1 cellular context compared by ENCODE assay signal in the genomic region with DNA sequence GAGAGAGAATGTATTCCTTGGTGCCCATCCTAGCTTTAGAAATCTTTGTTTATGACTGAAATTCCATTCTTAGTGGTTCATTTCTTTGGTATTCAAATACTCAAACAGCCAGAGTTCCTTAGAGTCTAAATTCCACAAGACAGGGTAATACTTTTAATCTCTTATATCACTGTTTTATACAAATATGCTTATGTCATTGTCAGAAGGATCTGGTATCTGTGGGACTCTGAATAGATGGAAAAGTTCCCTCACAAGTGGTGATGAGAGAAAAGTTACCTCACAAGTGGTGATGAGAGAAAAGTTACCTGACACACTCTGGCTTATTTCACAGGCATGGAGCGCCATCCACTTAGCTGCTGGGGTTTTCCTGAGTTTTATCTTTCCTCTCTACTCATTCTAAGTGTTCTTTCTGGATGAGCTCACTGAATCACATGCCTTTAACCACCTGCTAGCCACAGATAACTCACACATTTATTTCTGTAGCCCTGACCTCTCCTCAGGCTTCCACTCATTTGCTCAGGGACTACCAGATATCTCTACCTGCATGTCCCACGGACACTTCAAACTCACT.
TF ChIP-seq lines count a peak whose summit lies in the region.

No MANE protein-coding gene starts in this region.

TF ChIP-seq in GM12878, 131 proteins besides CTCF, POLR2A, EP300 and RAD21 (continued from another document):
- TF ChIP-seq, protein P1, sequence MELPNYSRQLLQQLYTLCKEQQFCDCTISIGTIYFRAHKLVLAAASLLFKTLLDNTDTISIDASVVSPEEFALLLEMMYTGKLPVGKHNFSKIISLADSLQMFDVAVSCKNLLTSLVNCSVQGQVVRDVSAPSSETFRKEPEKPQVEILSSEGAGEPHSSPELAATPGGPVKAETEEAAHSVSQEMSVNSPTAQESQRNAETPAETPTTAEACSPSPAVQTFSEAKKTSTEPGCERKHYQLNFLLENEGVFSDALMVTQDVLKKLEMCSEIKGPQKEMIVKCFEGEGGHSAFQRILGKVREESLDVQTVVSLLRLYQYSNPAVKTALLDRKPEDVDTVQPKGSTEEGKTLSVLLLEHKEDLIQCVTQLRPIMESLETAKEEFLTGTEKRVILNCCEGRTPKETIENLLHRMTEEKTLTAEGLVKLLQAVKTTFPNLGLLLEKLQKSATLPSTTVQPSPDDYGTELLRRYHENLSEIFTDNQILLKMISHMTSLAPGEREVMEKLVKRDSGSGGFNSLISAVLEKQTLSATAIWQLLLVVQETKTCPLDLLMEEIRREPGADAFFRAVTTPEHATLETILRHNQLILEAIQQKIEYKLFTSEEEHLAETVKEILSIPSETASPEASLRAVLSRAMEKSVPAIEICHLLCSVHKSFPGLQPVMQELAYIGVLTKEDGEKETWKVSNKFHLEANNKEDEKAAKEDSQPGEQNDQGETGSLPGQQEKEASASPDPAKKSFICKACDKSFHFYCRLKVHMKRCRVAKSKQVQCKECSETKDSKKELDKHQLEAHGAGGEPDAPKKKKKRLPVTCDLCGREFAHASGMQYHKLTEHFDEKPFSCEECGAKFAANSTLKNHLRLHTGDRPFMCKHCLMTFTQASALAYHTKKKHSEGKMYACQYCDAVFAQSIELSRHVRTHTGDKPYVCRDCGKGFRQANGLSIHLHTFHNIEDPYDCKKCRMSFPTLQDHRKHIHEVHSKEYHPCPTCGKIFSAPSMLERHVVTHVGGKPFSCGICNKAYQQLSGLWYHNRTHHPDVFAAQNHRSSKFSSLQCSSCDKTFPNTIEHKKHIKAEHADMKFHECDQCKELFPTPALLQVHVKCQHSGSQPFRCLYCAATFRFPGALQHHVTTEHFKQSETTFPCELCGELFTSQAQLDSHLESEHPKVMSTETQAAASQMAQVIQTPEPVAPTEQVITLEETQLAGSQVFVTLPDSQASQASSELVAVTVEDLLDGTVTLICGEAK (IDR thresholded peaks at IDR 0.05; ENCODE audit: borderline replicate concordance): no peak
- TF ChIP-seq HCFC1 (IDR thresholded peaks at IDR 0.05; ENCODE audit: low read length): no peak
- TF ChIP-seq, protein P2, sequence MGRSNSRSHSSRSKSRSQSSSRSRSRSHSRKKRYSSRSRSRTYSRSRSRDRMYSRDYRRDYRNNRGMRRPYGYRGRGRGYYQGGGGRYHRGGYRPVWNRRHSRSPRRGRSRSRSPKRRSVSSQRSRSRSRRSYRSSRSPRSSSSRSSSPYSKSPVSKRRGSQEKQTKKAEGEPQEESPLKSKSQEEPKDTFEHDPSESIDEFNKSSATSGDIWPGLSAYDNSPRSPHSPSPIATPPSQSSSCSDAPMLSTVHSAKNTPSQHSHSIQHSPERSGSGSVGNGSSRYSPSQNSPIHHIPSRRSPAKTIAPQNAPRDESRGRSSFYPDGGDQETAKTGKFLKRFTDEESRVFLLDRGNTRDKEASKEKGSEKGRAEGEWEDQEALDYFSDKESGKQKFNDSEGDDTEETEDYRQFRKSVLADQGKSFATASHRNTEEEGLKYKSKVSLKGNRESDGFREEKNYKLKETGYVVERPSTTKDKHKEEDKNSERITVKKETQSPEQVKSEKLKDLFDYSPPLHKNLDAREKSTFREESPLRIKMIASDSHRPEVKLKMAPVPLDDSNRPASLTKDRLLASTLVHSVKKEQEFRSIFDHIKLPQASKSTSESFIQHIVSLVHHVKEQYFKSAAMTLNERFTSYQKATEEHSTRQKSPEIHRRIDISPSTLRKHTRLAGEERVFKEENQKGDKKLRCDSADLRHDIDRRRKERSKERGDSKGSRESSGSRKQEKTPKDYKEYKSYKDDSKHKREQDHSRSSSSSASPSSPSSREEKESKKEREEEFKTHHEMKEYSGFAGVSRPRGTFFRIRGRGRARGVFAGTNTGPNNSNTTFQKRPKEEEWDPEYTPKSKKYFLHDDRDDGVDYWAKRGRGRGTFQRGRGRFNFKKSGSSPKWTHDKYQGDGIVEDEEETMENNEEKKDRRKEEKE (IDR thresholded peaks at IDR 0.05): no peak
- TF ChIP-seq ZNF622 (IDR thresholded peaks at IDR 0.05): no peak
- TF ChIP-seq KAT2A (conservative IDR thresholded peaks at IDR 0.05; ENCODE audit: control insufficient read depth, low read depth, low read length): no peak
- no peak for TF ChIP-seq POLR2AphosphoS2 (IDR thresholded peaks at IDR 0.05; ENCODE audit: low read depth, low read length)
- TF ChIP-seq STAT3 (IDR thresholded peaks at IDR 0.05; ENCODE audit: low read depth, low read length): no peak
- TF ChIP-seq HDAC2 (IDR thresholded peaks at IDR 0.05): no peak
- no peak for TF ChIP-seq EGR1 (IDR thresholded peaks at IDR 0.05; ENCODE audit: borderline replicate concordance in 1 of 2, low read depth in 2 of 2, low read length in 2 of 2)
- TF ChIP-seq CBX5 (IDR thresholded peaks at IDR 0.05; ENCODE audit: low read depth): no peak
- TF ChIP-seq BHLHE40 (IDR thresholded peaks at IDR 0.05; ENCODE audit: borderline replicate concordance in 1 of 2, low read depth in 2 of 2, low read length in 1 of 2): peak; percentile 35 to 79; a peak in 2 of 4 replicates
- no peak for TF ChIP-seq NFIC (IDR thresholded peaks at IDR 0.05; ENCODE audit: low read depth, low read length)
- TF ChIP-seq, protein P3, sequence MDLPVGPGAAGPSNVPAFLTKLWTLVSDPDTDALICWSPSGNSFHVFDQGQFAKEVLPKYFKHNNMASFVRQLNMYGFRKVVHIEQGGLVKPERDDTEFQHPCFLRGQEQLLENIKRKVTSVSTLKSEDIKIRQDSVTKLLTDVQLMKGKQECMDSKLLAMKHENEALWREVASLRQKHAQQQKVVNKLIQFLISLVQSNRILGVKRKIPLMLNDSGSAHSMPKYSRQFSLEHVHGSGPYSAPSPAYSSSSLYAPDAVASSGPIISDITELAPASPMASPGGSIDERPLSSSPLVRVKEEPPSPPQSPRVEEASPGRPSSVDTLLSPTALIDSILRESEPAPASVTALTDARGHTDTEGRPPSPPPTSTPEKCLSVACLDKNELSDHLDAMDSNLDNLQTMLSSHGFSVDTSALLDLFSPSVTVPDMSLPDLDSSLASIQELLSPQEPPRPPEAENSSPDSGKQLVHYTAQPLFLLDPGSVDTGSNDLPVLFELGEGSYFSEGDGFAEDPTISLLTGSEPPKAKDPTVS (IDR thresholded peaks at IDR 0.05; ENCODE audit: low read depth, low read length): no peak
- no peak for TF ChIP-seq SIX5 (IDR thresholded peaks at IDR 0.05; ENCODE audit: low read depth, low read length, severe bottlenecking)
- TF ChIP-seq RCOR1 (conservative IDR thresholded peaks at IDR 0.05; ENCODE audit: low read depth, low read length): no peak
- no peak for TF ChIP-seq RBBP5 (conservative IDR thresholded peaks at IDR 0.05)
- TF ChIP-seq SREBF1 (IDR thresholded peaks at IDR 0.05; ENCODE audit: low read length): no peak
- TF ChIP-seq, protein P4, sequence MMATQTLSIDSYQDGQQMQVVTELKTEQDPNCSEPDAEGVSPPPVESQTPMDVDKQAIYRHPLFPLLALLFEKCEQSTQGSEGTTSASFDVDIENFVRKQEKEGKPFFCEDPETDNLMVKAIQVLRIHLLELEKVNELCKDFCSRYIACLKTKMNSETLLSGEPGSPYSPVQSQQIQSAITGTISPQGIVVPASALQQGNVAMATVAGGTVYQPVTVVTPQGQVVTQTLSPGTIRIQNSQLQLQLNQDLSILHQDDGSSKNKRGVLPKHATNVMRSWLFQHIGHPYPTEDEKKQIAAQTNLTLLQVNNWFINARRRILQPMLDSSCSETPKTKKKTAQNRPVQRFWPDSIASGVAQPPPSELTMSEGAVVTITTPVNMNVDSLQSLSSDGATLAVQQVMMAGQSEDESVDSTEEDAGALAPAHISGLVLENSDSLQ (IDR thresholded peaks at IDR 0.05): no peak
- TF ChIP-seq, protein P5, sequence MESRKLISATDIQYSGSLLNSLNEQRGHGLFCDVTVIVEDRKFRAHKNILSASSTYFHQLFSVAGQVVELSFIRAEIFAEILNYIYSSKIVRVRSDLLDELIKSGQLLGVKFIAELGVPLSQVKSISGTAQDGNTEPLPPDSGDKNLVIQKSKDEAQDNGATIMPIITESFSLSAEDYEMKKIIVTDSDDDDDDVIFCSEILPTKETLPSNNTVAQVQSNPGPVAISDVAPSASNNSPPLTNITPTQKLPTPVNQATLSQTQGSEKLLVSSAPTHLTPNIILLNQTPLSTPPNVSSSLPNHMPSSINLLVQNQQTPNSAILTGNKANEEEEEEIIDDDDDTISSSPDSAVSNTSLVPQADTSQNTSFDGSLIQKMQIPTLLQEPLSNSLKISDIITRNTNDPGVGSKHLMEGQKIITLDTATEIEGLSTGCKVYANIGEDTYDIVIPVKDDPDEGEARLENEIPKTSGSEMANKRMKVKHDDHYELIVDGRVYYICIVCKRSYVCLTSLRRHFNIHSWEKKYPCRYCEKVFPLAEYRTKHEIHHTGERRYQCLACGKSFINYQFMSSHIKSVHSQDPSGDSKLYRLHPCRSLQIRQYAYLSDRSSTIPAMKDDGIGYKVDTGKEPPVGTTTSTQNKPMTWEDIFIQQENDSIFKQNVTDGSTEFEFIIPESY (IDR thresholded peaks at IDR 0.05): no peak
- TF ChIP-seq, protein P6, sequence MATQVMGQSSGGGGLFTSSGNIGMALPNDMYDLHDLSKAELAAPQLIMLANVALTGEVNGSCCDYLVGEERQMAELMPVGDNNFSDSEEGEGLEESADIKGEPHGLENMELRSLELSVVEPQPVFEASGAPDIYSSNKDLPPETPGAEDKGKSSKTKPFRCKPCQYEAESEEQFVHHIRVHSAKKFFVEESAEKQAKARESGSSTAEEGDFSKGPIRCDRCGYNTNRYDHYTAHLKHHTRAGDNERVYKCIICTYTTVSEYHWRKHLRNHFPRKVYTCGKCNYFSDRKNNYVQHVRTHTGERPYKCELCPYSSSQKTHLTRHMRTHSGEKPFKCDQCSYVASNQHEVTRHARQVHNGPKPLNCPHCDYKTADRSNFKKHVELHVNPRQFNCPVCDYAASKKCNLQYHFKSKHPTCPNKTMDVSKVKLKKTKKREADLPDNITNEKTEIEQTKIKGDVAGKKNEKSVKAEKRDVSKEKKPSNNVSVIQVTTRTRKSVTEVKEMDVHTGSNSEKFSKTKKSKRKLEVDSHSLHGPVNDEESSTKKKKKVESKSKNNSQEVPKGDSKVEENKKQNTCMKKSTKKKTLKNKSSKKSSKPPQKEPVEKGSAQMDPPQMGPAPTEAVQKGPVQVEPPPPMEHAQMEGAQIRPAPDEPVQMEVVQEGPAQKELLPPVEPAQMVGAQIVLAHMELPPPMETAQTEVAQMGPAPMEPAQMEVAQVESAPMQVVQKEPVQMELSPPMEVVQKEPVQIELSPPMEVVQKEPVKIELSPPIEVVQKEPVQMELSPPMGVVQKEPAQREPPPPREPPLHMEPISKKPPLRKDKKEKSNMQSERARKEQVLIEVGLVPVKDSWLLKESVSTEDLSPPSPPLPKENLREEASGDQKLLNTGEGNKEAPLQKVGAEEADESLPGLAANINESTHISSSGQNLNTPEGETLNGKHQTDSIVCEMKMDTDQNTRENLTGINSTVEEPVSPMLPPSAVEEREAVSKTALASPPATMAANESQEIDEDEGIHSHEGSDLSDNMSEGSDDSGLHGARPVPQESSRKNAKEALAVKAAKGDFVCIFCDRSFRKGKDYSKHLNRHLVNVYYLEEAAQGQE (IDR thresholded peaks at IDR 0.05; ENCODE audit: low read depth, low read length): no peak
- no peak for TF ChIP-seq STAT1 (conservative IDR thresholded peaks at IDR 0.05)
- TF ChIP-seq, protein P7, sequence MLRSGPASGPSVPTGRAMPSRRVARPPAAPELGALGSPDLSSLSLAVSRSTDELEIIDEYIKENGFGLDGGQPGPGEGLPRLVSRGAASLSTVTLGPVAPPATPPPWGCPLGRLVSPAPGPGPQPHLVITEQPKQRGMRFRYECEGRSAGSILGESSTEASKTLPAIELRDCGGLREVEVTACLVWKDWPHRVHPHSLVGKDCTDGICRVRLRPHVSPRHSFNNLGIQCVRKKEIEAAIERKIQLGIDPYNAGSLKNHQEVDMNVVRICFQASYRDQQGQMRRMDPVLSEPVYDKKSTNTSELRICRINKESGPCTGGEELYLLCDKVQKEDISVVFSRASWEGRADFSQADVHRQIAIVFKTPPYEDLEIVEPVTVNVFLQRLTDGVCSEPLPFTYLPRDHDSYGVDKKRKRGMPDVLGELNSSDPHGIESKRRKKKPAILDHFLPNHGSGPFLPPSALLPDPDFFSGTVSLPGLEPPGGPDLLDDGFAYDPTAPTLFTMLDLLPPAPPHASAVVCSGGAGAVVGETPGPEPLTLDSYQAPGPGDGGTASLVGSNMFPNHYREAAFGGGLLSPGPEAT (IDR thresholded peaks at IDR 0.05; ENCODE audit: low read depth): peak; percentile 64; the same call in 1 of the 2 replicates
- TF ChIP-seq BMI1 (IDR thresholded peaks at IDR 0.05; ENCODE audit: borderline replicate concordance): no peak
- TF ChIP-seq FOXM1 (IDR thresholded peaks at IDR 0.05; ENCODE audit: low read depth, low read length): no peak
- TF ChIP-seq YY1 (IDR thresholded peaks at IDR 0.05; ENCODE audit: low read depth, low read length): no peak
- TF ChIP-seq MXI1 (IDR thresholded peaks at IDR 0.05; ENCODE audit: low read depth, low read length): no peak
- TF ChIP-seq, protein P8, sequence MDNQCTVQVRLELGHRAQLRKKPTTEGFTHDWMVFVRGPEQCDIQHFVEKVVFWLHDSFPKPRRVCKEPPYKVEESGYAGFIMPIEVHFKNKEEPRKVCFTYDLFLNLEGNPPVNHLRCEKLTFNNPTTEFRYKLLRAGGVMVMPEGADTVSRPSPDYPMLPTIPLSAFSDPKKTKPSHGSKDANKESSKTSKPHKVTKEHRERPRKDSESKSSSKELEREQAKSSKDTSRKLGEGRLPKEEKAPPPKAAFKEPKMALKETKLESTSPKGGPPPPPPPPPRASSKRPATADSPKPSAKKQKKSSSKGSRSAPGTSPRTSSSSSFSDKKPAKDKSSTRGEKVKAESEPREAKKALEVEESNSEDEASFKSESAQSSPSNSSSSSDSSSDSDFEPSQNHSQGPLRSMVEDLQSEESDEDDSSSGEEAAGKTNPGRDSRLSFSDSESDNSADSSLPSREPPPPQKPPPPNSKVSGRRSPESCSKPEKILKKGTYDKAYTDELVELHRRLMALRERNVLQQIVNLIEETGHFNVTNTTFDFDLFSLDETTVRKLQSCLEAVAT (IDR thresholded peaks at IDR 0.05): 0 out of 2 replicates have a peak, but pooled peaks have one; percentile 32
- TF ChIP-seq CREM (IDR thresholded peaks at IDR 0.05; ENCODE audit: low read depth): no peak
- no peak for TF ChIP-seq TARDBP (IDR thresholded peaks at IDR 0.05; ENCODE audit: borderline replicate concordance)
- no peak for TF ChIP-seq MYC (IDR thresholded peaks at IDR 0.05; ENCODE audit: insufficient read depth, insufficient read length, insufficient replicate concordance, low read length, severe bottlenecking)
- TF ChIP-seq, protein P9, sequence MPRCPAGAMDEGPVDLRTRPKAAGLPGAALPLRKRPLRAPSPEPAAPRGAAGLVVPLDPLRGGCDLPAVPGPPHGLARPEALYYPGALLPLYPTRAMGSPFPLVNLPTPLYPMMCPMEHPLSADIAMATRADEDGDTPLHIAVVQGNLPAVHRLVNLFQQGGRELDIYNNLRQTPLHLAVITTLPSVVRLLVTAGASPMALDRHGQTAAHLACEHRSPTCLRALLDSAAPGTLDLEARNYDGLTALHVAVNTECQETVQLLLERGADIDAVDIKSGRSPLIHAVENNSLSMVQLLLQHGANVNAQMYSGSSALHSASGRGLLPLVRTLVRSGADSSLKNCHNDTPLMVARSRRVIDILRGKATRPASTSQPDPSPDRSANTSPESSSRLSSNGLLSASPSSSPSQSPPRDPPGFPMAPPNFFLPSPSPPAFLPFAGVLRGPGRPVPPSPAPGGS (IDR thresholded peaks at IDR 0.05; ENCODE audit: borderline replicate concordance, insufficient read depth, low read depth, low read length, poor library complexity, severe bottlenecking): no peak
- peak; percentile 83 for TF ChIP-seq ATF7 (IDR thresholded peaks at IDR 0.05; ENCODE audit: low read depth)
- TF ChIP-seq DPF2 (IDR thresholded peaks at IDR 0.05): peak; percentile 44; the same call in 1 of the 2 replicates
- TF ChIP-seq SMARCA5 (IDR thresholded peaks at IDR 0.05): no peak
TF ChIP-seq in GM12878: peak in this region for 11.
